ENCODE assay signal across 1 cellular context in the genomic region with DNA sequence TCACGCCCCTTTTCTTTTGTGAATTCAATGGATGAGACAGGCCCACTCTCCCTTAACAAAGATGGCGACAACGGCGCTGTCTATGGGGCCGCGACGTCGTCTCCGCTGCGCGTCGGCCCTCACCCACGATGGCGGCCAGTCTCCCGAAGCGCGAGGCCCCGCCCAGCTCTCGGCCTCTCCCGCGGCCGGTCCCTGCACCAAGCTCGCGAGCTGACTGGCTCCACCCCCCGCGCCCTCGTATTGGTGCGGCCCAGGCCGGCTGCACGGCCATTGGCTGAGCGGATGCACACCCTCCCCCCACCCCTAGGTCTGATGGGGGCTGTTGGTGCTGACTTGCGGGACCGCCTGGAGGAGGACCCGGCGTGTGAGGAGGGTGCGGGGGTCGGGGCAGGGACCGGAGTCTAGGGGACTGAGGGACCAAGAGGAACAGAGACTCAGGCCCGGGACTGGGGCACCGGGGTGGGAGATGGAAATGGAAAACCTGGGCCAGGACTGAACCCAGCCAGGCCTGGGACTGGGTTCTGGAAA.
TF ChIP-seq lines count a peak whose summit lies in the region.

No MANE protein-coding gene starts in this region.

TF ChIP-seq in HEK293, 187 proteins besides CTCF, POLR2A, EP300 and RAD21 (continued from another document):
- TF ChIP-seq ZNF830 (tag by site-specific recombination; IDR thresholded peaks at IDR 0.05; ENCODE audit: low read depth) (no peak), KLF10 (tag by site-specific recombination; IDR thresholded peaks at IDR 0.05) (peak; percentile 100), ZNF548 (tag by site-specific recombination; IDR thresholded peaks at IDR 0.05) (no peak), ZNF292 (tag by site-specific recombination; IDR thresholded peaks at IDR 0.05; ENCODE audit: borderline replicate concordance, low read depth) (no peak), ZBTB44 (tag by site-specific recombination; IDR thresholded peaks at IDR 0.05) (no peak), ZNF654 (tag by site-specific recombination; IDR thresholded peaks at IDR 0.05; ENCODE audit: low read depth) (no peak), GLIS1 (tag by site-specific recombination; IDR thresholded peaks at IDR 0.05) (peak; percentile 75), YY1 (tag by site-specific recombination; IDR thresholded peaks at IDR 0.05) (peak; percentile 96), KLF8 (tag by site-specific recombination; IDR thresholded peaks at IDR 0.05) (peak; percentile 73), ZXDB (tag by site-specific recombination; IDR thresholded peaks at IDR 0.05) (peak; percentile 75), ZNF768 (tag by site-specific recombination; IDR thresholded peaks at IDR 0.05) (no peak), ZBTB48 (tag by site-specific recombination; IDR thresholded peaks at IDR 0.05) (no peak), ZNF707 (tag by site-specific recombination; IDR thresholded peaks at IDR 0.05) (no peak), SP2 (tag by site-specific recombination; IDR thresholded peaks at IDR 0.05) (peak; percentile 95), ZNF433 (tag by site-specific recombination; IDR thresholded peaks at IDR 0.05; ENCODE audit: low read depth) (no peak), HOXA7 (CRISPR knock-in tag; IDR thresholded peaks at IDR 0.05; ENCODE audit: borderline replicate concordance) (no peak), ZNF624 (tag by site-specific recombination; IDR thresholded peaks at IDR 0.05) (no peak), ZEB2 (tag by site-specific recombination; IDR thresholded peaks at IDR 0.05) (0 out of 2 replicates have a peak, but pooled peaks have one; percentile 9), SP3 (tag by site-specific recombination; IDR thresholded peaks at IDR 0.05) (peak; percentile 98), ZBTB17 (tag by site-specific recombination; IDR thresholded peaks at IDR 0.05) (peak; percentile 72), MZF1 (tag by site-specific recombination; IDR thresholded peaks at IDR 0.05; ENCODE audit: borderline replicate concordance) (no peak), ZNF629 (tag by site-specific recombination; IDR thresholded peaks at IDR 0.05) (no peak), ZBTB20 (tag by site-specific recombination; IDR thresholded peaks at IDR 0.05) (peak; percentile 54; the same call in 1 of the 2 replicates), KLF9 (tag by site-specific recombination; IDR thresholded peaks at IDR 0.05; ENCODE audit: low read depth) (peak; percentile 83; the same call in 1 of the 2 replicates), EGR2 (tag by site-specific recombination; IDR thresholded peaks at IDR 0.05; ENCODE audit: low read depth) (no peak), ZSCAN4 (tag by site-specific recombination; IDR thresholded peaks at IDR 0.05) (no peak), KLF1 (tag by site-specific recombination; IDR thresholded peaks at IDR 0.05) (peak; percentile 6; the same call in 1 of the 2 replicates), YY2 (tag by site-specific recombination; IDR thresholded peaks at IDR 0.05) (peak; percentile 92), ZNF670 (tag by site-specific recombination; IDR thresholded peaks at IDR 0.05; ENCODE audit: low read depth) (no peak), ZNF626 (tag by site-specific recombination; IDR thresholded peaks at IDR 0.05) (no peak)
- TF ChIP-seq, protein P1, sequence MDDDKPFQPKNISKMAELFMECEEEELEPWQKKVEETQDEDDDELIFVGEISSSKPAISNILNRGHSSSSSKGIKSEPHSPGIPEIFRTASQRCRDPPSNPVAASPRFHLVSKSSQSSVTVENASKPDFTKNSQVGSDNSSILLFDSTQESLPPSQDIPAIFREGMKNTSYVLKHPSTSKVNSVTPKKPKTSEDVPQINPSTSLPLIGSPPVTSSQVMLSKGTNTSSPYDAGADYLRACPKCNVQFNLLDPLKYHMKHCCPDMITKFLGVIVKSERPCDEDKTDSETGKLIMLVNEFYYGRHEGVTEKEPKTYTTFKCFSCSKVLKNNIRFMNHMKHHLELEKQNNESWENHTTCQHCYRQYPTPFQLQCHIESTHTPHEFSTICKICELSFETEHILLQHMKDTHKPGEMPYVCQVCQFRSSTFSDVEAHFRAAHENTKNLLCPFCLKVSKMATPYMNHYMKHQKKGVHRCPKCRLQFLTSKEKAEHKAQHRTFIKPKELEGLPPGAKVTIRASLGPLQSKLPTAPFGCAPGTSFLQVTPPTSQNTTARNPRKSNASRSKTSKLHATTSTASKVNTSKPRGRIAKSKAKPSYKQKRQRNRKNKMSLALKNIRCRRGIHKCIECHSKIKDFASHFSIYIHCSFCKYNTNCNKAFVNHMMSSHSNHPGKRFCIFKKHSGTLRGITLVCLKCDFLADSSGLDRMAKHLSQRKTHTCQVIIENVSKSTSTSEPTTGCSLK (tag by site-specific recombination; IDR thresholded peaks at IDR 0.05): no peak
- TF ChIP-seq, protein P2, sequence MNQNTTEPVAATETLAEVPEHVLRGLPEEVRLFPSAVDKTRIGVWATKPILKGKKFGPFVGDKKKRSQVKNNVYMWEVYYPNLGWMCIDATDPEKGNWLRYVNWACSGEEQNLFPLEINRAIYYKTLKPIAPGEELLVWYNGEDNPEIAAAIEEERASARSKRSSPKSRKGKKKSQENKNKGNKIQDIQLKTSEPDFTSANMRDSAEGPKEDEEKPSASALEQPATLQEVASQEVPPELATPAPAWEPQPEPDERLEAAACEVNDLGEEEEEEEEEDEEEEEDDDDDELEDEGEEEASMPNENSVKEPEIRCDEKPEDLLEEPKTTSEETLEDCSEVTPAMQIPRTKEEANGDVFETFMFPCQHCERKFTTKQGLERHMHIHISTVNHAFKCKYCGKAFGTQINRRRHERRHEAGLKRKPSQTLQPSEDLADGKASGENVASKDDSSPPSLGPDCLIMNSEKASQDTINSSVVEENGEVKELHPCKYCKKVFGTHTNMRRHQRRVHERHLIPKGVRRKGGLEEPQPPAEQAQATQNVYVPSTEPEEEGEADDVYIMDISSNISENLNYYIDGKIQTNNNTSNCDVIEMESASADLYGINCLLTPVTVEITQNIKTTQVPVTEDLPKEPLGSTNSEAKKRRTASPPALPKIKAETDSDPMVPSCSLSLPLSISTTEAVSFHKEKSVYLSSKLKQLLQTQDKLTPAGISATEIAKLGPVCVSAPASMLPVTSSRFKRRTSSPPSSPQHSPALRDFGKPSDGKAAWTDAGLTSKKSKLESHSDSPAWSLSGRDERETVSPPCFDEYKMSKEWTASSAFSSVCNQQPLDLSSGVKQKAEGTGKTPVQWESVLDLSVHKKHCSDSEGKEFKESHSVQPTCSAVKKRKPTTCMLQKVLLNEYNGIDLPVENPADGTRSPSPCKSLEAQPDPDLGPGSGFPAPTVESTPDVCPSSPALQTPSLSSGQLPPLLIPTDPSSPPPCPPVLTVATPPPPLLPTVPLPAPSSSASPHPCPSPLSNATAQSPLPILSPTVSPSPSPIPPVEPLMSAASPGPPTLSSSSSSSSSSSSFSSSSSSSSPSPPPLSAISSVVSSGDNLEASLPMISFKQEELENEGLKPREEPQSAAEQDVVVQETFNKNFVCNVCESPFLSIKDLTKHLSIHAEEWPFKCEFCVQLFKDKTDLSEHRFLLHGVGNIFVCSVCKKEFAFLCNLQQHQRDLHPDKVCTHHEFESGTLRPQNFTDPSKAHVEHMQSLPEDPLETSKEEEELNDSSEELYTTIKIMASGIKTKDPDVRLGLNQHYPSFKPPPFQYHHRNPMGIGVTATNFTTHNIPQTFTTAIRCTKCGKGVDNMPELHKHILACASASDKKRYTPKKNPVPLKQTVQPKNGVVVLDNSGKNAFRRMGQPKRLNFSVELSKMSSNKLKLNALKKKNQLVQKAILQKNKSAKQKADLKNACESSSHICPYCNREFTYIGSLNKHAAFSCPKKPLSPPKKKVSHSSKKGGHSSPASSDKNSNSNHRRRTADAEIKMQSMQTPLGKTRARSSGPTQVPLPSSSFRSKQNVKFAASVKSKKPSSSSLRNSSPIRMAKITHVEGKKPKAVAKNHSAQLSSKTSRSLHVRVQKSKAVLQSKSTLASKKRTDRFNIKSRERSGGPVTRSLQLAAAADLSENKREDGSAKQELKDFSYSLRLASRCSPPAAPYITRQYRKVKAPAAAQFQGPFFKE (tag by site-specific recombination; IDR thresholded peaks at IDR 0.05; ENCODE audit: borderline replicate concordance): no peak
- TF ChIP-seq, protein P3, sequence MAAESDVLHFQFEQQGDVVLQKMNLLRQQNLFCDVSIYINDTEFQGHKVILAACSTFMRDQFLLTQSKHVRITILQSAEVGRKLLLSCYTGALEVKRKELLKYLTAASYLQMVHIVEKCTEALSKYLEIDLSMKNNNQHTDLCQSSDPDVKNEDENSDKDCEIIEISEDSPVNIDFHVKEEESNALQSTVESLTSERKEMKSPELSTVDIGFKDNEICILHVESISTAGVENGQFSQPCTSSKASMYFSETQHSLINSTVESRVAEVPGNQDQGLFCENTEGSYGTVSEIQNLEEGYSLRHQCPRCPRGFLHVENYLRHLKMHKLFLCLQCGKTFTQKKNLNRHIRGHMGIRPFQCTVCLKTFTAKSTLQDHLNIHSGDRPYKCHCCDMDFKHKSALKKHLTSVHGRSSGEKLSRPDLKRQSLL (tag by site-specific recombination; IDR thresholded peaks at IDR 0.05): no peak
- TF ChIP-seq, protein P4, sequence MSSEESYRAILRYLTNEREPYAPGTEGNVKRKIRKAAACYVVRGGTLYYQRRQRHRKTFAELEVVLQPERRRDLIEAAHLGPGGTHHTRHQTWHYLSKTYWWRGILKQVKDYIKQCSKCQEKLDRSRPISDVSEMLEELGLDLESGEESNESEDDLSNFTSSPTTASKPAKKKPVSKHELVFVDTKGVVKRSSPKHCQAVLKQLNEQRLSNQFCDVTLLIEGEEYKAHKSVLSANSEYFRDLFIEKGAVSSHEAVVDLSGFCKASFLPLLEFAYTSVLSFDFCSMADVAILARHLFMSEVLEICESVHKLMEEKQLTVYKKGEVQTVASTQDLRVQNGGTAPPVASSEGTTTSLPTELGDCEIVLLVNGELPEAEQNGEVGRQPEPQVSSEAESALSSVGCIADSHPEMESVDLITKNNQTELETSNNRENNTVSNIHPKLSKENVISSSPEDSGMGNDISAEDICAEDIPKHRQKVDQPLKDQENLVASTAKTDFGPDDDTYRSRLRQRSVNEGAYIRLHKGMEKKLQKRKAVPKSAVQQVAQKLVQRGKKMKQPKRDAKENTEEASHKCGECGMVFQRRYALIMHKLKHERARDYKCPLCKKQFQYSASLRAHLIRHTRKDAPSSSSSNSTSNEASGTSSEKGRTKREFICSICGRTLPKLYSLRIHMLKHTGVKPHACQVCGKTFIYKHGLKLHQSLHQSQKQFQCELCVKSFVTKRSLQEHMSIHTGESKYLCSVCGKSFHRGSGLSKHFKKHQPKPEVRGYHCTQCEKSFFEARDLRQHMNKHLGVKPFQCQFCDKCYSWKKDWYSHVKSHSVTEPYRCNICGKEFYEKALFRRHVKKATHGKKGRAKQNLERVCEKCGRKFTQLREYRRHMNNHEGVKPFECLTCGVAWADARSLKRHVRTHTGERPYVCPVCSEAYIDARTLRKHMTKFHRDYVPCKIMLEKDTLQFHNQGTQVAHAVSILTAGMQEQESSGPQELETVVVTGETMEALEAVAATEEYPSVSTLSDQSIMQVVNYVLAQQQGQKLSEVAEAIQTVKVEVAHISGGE (tag by site-specific recombination; conservative IDR thresholded peaks at IDR 0.05; ENCODE audit: low read depth): no peak
- TF ChIP-seq, protein P5, sequence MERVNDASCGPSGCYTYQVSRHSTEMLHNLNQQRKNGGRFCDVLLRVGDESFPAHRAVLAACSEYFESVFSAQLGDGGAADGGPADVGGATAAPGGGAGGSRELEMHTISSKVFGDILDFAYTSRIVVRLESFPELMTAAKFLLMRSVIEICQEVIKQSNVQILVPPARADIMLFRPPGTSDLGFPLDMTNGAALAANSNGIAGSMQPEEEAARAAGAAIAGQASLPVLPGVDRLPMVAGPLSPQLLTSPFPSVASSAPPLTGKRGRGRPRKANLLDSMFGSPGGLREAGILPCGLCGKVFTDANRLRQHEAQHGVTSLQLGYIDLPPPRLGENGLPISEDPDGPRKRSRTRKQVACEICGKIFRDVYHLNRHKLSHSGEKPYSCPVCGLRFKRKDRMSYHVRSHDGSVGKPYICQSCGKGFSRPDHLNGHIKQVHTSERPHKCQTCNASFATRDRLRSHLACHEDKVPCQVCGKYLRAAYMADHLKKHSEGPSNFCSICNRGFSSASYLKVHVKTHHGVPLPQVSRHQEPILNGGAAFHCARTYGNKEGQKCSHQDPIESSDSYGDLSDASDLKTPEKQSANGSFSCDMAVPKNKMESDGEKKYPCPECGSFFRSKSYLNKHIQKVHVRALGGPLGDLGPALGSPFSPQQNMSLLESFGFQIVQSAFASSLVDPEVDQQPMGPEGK (tag by site-specific recombination; IDR thresholded peaks at IDR 0.05): peak; percentile 97
